ENCODE assay signal across 15 cellular contexts in the genomic region with DNA sequence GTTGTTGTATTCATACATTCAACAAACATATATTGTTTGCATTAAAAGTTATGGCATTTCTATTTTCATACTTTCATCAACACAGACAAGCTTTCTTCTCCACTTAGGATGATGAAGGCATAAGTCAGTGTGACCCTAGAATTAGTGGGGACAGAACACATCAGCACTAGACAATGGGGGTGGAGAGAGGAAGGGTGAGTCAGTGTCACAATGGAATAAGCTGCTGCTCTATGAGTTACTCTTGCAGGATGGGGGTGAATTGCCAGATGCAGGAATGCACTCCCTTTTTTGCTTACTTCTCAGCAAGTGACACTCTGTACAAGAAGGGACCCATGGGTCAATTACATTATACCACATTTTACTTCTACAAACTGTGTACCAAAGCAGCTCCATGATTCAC.
DNase-seq lines count a peak whose midpoint lies in the region; ATAC-seq and TF ChIP-seq lines count a peak whose summit lies in the region.
"Had no signal": no experiment of that assay in that cellular context is flagged by ENCODE, and none has a peak within 500 bp of the region (broad histone marks: within the 10 kb centered on the region; RNA-seq: fewer than 3 reads in every experiment).

No MANE protein-coding gene starts in this region.

- POLR2A ChIA-PET in T-cell (lab: Charles Lee), result no interaction called here

- DNase-seq in ACHN (peak; percentile 25), HCEC 1CT (peak; percentile 97), astrocyte of the spinal cord (ENCODE audit: low read depth, low spot score) (peak; percentile 75), kidney epithelial cell (ENCODE audit: low read depth) (peak; percentile 65), T-cell (no peak), endodermal cell (no peak), retina (no peak)
- DNase-seq: activated CD4-positive, alpha-beta T cell treated with anti-CD3 and anti-CD28 coated beads for 1 hour; aorta; CD4-positive, CD25-positive, alpha-beta regulatory T cell; heart right ventricle; NCI-H2081 treated with DMSO at 0.1 percent for 48 hours; Peyer's patch had no signal

- H3K9ac ChIP-seq in endodermal cell (ENCODE audit: extremely low read depth, low read length, poor library complexity, severe bottlenecking), result no peak overlapping the region

- H3K27ac Mint-ChIP-seq in T-cell (no peak overlapping the region), endodermal cell (no peak overlapping the region)
- H3K27ac Mint-ChIP-seq: CD4-positive, CD25-positive, alpha-beta regulatory T cell; stimulated activated naive CD8-positive, alpha-beta T cell treated with anti-CD3 and anti-CD28 coated beads, Interleukin-15, Interleukin-2, amounts not matched to agents 100 ng/mL and 50 ng/mL, for 24 hours had no signal

- H3K36me3 ChIP-seq in kidney epithelial cell (ENCODE audit: control insufficient read depth, insufficient read depth, low read length) (no peaks in the 10 kb centered on the region), endodermal cell (ENCODE audit: control insufficient read depth, insufficient read depth, low read length) (no peaks in the 10 kb centered on the region)
- H3K36me3 ChIP-seq: heart right ventricle, Peyer's patch had no signal

- H3K9me3 Mint-ChIP-seq in T-cell (no peaks in the 10 kb centered on the region), endodermal cell (peaks cover 3% of the 10 kb centered on the region)
- H3K9me3 Mint-ChIP-seq: stimulated activated naive CD8-positive, alpha-beta T cell treated with anti-CD3 and anti-CD28 coated beads, Interleukin-15, Interleukin-2, amounts not matched to agents 100 ng/mL and 50 ng/mL, for 24 hours had no signal

- H3K4me1 Mint-ChIP-seq in T-cell, result no peaks in the 10 kb centered on the region
- no peaks in the 10 kb centered on the region for H3K4me1 Mint-ChIP-seq in endodermal cell
- H3K4me1 Mint-ChIP-seq: CD4-positive, CD25-positive, alpha-beta regulatory T cell had no signal

- H3K36me3 Mint-ChIP-seq in T-cell, result no peaks in the 10 kb centered on the region
- no peaks in the 10 kb centered on the region for H3K36me3 Mint-ChIP-seq in endodermal cell (ENCODE audit: low read depth)
- H3K36me3 Mint-ChIP-seq: CD4-positive, CD25-positive, alpha-beta regulatory T cell had no signal

- H3K4me3 ChIP-seq in astrocyte of the spinal cord (ENCODE audit: low read depth, low read length) (no peak overlapping the region), kidney epithelial cell (ENCODE audit: low read depth, low read length) (no peak overlapping the region), endodermal cell (ENCODE audit: low read length) (no peak overlapping the region)
- H3K4me3 ChIP-seq: heart right ventricle, Peyer's patch had no signal

- CTCF ChIA-PET in T-cell (lab: Charles Lee), result no interaction called here

- TF ChIP-seq CTCF in astrocyte of the spinal cord (IDR thresholded peaks at IDR 0.05; ENCODE audit: low read depth, low read length), result no peak
- TF ChIP-seq CTCF in kidney epithelial cell (IDR thresholded peaks at IDR 0.05; ENCODE audit: insufficient read depth, low read length, poor library complexity, severe bottlenecking), result no peak
- no peak for TF ChIP-seq CTCF in endodermal cell (conservative IDR thresholded peaks at IDR 0.05)

- in situ Hi-C loops in ACHN (cut with HindIII; ENCODE audit: low pct_ligation_motif_present, low pct_unique_long_range_greater_than_20kb, low sequenced_read_pairs), result no loop called here
- in situ Hi-C loops in astrocyte of the spinal cord (cut with HindIII; ENCODE audit: low sequenced_read_pairs), result no loop called here

- H3K27ac ChIP-seq in endodermal cell (ENCODE audit: low read depth, low read length), result no peak overlapping the region
- H3K27ac ChIP-seq: Peyer's patch had no signal

- H3K4me3 Mint-ChIP-seq in T-cell, result no peak overlapping the region
- no peak overlapping the region for H3K4me3 Mint-ChIP-seq in endodermal cell
- H3K4me3 Mint-ChIP-seq: CD4-positive, CD25-positive, alpha-beta regulatory T cell had no signal

- no peaks in the 10 kb centered on the region for H3K4me1 ChIP-seq in endodermal cell (ENCODE audit: control insufficient read depth, insufficient read depth, low read length)
- H3K4me1 ChIP-seq: Peyer's patch had no signal

- ATAC-seq in T-cell (replicated peaks in 1 of 4) (no peak), GM18517 (IDR thresholded peaks at IDR 0.05; ENCODE audit: unreplicated experiment) (no peak)

- H3K27me3 Mint-ChIP-seq in T-cell (peaks cover 5% of the 10 kb centered on the region in 2 donors), endodermal cell (ENCODE audit: insufficient read depth) (no peaks in the 10 kb centered on the region)
- H3K27me3 Mint-ChIP-seq: CD4-positive, CD25-positive, alpha-beta regulatory T cell had no signal

- no peaks in the 10 kb centered on the region for H3K9me3 ChIP-seq in endodermal cell (ENCODE audit: control insufficient read depth, low read length)
- H3K9me3 ChIP-seq: heart right ventricle, Peyer's patch had no signal

- H3K27me3 ChIP-seq in kidney epithelial cell (ENCODE audit: control insufficient read depth, insufficient read depth, low read length) (no peaks in the 10 kb centered on the region), endodermal cell (ENCODE audit: control insufficient read depth, insufficient read depth, low read length, poor library complexity, severe bottlenecking) (no peaks in the 10 kb centered on the region)
- H3K27me3 ChIP-seq: Peyer's patch had no signal

Comparison
In these comparisons a context has a peak if more than half of its experiments do, and no peak if none do; other contexts are left out.
1. DNase-seq: peak in ACHN (single experiment), HCEC 1CT (single experiment), astrocyte of the spinal cord (single experiment) and kidney epithelial cell (single experiment); none in T-cell (0 of 34), endodermal cell (single experiment) and retina (single experiment).